Comparison of ENCODE assay signal across 8 cellular contexts in genomic region chr4:143185253-143186107, GRCh38. TPM values are rescaled to one million over a fixed set of nuclear protein-coding genes. Genes with fewer than 3 reads are reported as not detected.
DNase-seq lines count a peak whose midpoint lies in the region; ATAC-seq and TF ChIP-seq lines count a peak whose summit lies in the region.

No MANE protein-coding gene starts in this region.

- peak overlapping the region; percentile 99 for H3K4me3 Mint-ChIP-seq in dendritic cell treated with granulocyte-macrophage colony-stimulating factor and Interleukin-4, amounts not matched to agents 40 ng/mL and 50 ng/mL, for 4 days

- no peaks in the 10 kb centered on the region for H3K9me3 ChIP-seq in lung (ENCODE audit: control insufficient read depth in 2 of 2, insufficient read depth in 1 of 2, low read length in 1 of 2)
- peaks cover 2% of the 10 kb centered on the region for H3K9me3 ChIP-seq in thymus (ENCODE audit: control insufficient read depth)

- peaks cover 48% of the 10 kb centered on the region for H3K4me1 Mint-ChIP-seq in dendritic cell treated with granulocyte-macrophage colony-stimulating factor and Interleukin-4, amounts not matched to agents 40 ng/mL and 50 ng/mL, for 4 days (ENCODE audit: low read depth)

- H3K36me3 Mint-ChIP-seq in dendritic cell treated with granulocyte-macrophage colony-stimulating factor and Interleukin-4, amounts not matched to agents 40 ng/mL and 50 ng/mL, for 4 days (ENCODE audit: low read depth): peaks cover 50% of the 10 kb centered on the region

- ATAC-seq in GM18508 (IDR thresholded peaks at IDR 0.05; ENCODE audit: insufficient read depth, unreplicated experiment): peak; percentile 7
- peak; percentile 23 for ATAC-seq in HG02943 (IDR thresholded peaks at IDR 0.05; ENCODE audit: low read depth, unreplicated experiment)
- peak; percentile 24 for ATAC-seq in lung (ENCODE audit: insufficient read depth, low FRiP score)

- 0 to 1% methylated on average over 50 of the region's 50 CpGs for WGBS in lung, 2 donors
- WGBS in thymus: under 1% methylated on average over 50 of the region's 50 CpGs

- no peak for TF ChIP-seq CTCF in lung (IDR thresholded peaks at IDR 0.05; ENCODE audit: control extremely low read depth, extremely low read depth)

- peaks cover 0 to 3% of the 10 kb centered on the region in 2 donors for H3K4me1 ChIP-seq in lung (ENCODE audit: control insufficient read depth in 2 of 2, insufficient read depth in 2 of 2, low read length in 2 of 2)
- peaks cover 2% of the 10 kb centered on the region for H3K4me1 ChIP-seq in thymus (ENCODE audit: control insufficient read depth, insufficient read depth, low read length)

- intact Hi-C loops in dendritic cell treated with granulocyte-macrophage colony-stimulating factor and Interleukin-4, amounts not matched to agents 40 ng/mL and 50 ng/mL, for 4 days (cut with micrococcal nuclease): loop anchor here (10.0 kb wide), 3 partner anchors 221 to 1961 kb away; partner anchors contain the start of gene ZNF330

- H3K4me3 ChIP-seq in lung (peak overlapping the region; percentile 94), thymus (ENCODE audit: low read length) (peak overlapping the region; percentile 78)

- H3K27me3 Mint-ChIP-seq in dendritic cell treated with granulocyte-macrophage colony-stimulating factor and Interleukin-4, amounts not matched to agents 40 ng/mL and 50 ng/mL, for 4 days: no peaks in the 10 kb centered on the region

- DNase-seq in ACHN (peak; percentile 22), RPMI8226 (peak; percentile 16), lung (ENCODE audit: low spot score) (peak; percentile 36), T-helper 9 cell (no peak)

- in situ Hi-C loops in ACHN (cut with HindIII; ENCODE audit: low pct_ligation_motif_present, low pct_unique_long_range_greater_than_20kb, low sequenced_read_pairs): no loop called here

- H3K27me3 ChIP-seq in lung (ENCODE audit: control insufficient read depth, insufficient read depth) (no peaks in the 10 kb centered on the region), thymus (ENCODE audit: control insufficient read depth, insufficient read depth) (no peaks in the 10 kb centered on the region)

- H3K36me3 ChIP-seq in lung (ENCODE audit: control insufficient read depth in 2 of 2, insufficient read depth in 2 of 2, low read length in 2 of 2) (no peaks in the 10 kb centered on the region), thymus (ENCODE audit: control insufficient read depth, insufficient read depth) (no peaks in the 10 kb centered on the region)

- H3K27ac ChIP-seq in lung (ENCODE audit: low read depth in 1 of 2, low read length in 1 of 2) (peak overlapping the region; percentile 89 to 96), thymus (ENCODE audit: low read depth) (peak overlapping the region; percentile 98)

- H3K9me3 Mint-ChIP-seq in dendritic cell treated with granulocyte-macrophage colony-stimulating factor and Interleukin-4, amounts not matched to agents 40 ng/mL and 50 ng/mL, for 4 days: no peaks in the 10 kb centered on the region

- H3K27ac Mint-ChIP-seq in dendritic cell treated with granulocyte-macrophage colony-stimulating factor and Interleukin-4, amounts not matched to agents 40 ng/mL and 50 ng/mL, for 4 days: peak overlapping the region; percentile 87

RNA-seq across cellular contexts. Expression of gene USP38, which starts 0.8 kb away (rescaled TPM):
- 10 to 100 TPM; 26.0 to 34.5 TPM for total RNA-seq in lung
- polyA plus RNA-seq in lung (10 to 100 TPM in 1 of 2 donors, 1 to 10 TPM in 1; 6.1 to 11.5 TPM), thymus (11.0 TPM)
